8 cellular contexts compared by ENCODE assay signal in genomic region chr12:128823916-128824839, GRCh38. TPM values are rescaled to one million over a fixed set of nuclear protein-coding genes. Genes with fewer than 3 reads are reported as not detected.
A peak's percentile ranks its signal among the peaks of the same experiment; 100 is the strongest.
DNase-seq lines count a peak whose midpoint lies in the region; ATAC-seq, FAIRE-seq and TF ChIP-seq lines count a peak whose summit lies in the region.

Gene SLC15A4 (minus strand): TSS chr12:128823958. CDS start chr12:128823943, 15 bp downstream.

- peaks cover 33% of the 10 kb centered on the region for H3K4me1 Mint-ChIP-seq in activated T-helper 2 cell treated with anti-CD3 and anti-CD28 coated beads, Interferon-gamma antibody, Interleukin-2, Interleukin-4, amounts not matched to agents 10 μg/mL and 5 μg/mL and 100 μg/mL, durations not matched to agents 14 hours and 24 hours and 36 hours (ENCODE audit: low read depth)
- peaks cover 36 to 51% of the 10 kb centered on the region in 2 donors for H3K4me1 Mint-ChIP-seq in natural killer cell

- peak; percentile 95 for ATAC-seq in RWPE2 (ENCODE audit: low read depth)
- ATAC-seq in natural killer cell = peak; percentile 81 to 93 (median 87)

- no peaks in the 10 kb centered on the region for H3K27me3 Mint-ChIP-seq in activated T-helper 2 cell treated with anti-CD3 and anti-CD28 coated beads, Interferon-gamma antibody, Interleukin-2, Interleukin-4, amounts not matched to agents 10 μg/mL and 5 μg/mL and 100 μg/mL, durations not matched to agents 14 hours and 24 hours and 36 hours (ENCODE audit: low read depth)
- H3K27me3 Mint-ChIP-seq in natural killer cell (ENCODE audit: low read depth in 2 of 2) = no peaks in the 10 kb centered on the region

- H3K36me3 ChIP-seq in RWPE2 (ENCODE audit: low read depth) = peaks cover 19% of the 10 kb centered on the region

- intact Hi-C loops in activated T-helper 2 cell treated with anti-CD3 and anti-CD28 coated beads, Interferon-gamma antibody, Interleukin-2, Interleukin-4, amounts not matched to agents 10 μg/mL and 5 μg/mL and 100 μg/mL, durations not matched to agents 14 hours and 24 hours and 36 hours (cut with micrococcal nuclease) = loop anchor here (2.0 kb wide), 1 partner anchor 91 kb away; no protein-coding TSS in a partner anchor
- intact Hi-C loops in natural killer cell (cut with micrococcal nuclease) = loop anchor here (1.0 kb wide), 1 partner anchor 10 kb away; no protein-coding TSS in a partner anchor

- DNase-seq in ELR (ENCODE audit: low read depth) (peak; percentile 91), H54 (ENCODE audit: insufficient read length, low spot score) (peak; percentile 98), LoVo (ENCODE audit: low spot score) (peak; percentile 98), RWPE2 (ENCODE audit: low spot score) (peak; percentile 93), fibroblast of peridontal ligament (ENCODE audit: extremely low read depth) (peak; percentile 83), natural killer cell (peak; percentile 93)
- DNase-seq in activated T-helper 2 cell treated with anti-CD3 and anti-CD28 coated beads, Interferon-gamma antibody, Interleukin-2, Interleukin-4, amounts not matched to agents 10 μg/mL and 5 μg/mL and 100 μg/mL, durations not matched to agents 14 hours and 24 hours and 36 hours (ENCODE audit: low spot score) = peak; percentile 93
- DNase-seq in stimulated activated naive CD4-positive, alpha-beta T cell (lab: John Stamatoyannopoulos, UW) = peak; percentile 61 to 83 (median 78)

- no peaks in the 10 kb centered on the region for H3K9me3 ChIP-seq in RWPE2 (ENCODE audit: severe bottlenecking)

- peak within 1 kb of the TSS; percentile 80 for H3K27ac Mint-ChIP-seq in activated T-helper 2 cell treated with anti-CD3 and anti-CD28 coated beads, Interferon-gamma antibody, Interleukin-2, Interleukin-4, amounts not matched to agents 10 μg/mL and 5 μg/mL and 100 μg/mL, durations not matched to agents 14 hours and 24 hours and 36 hours
- peak within 1 kb of the TSS; percentile 83 to 86 for H3K27ac Mint-ChIP-seq in natural killer cell

- H3K4me1 ChIP-seq in RWPE2 (ENCODE audit: insufficient read depth, poor library complexity, severe bottlenecking) = peaks cover 8% of the 10 kb centered on the region

- peak; percentile 82 for TF ChIP-seq POLR2A in H54 (IDR thresholded peaks at IDR 0.05; ENCODE audit: low read depth, low read length)

- FAIRE-seq in H54 (lab: Jason Lieb, UNC) = no peak

- no peaks in the 10 kb centered on the region for H3K27me3 ChIP-seq in RWPE2 (ENCODE audit: insufficient read depth, poor library complexity, severe bottlenecking)

- peak within 1 kb of the TSS; percentile 86 for H3K4me3 Mint-ChIP-seq in activated T-helper 2 cell treated with anti-CD3 and anti-CD28 coated beads, Interferon-gamma antibody, Interleukin-2, Interleukin-4, amounts not matched to agents 10 μg/mL and 5 μg/mL and 100 μg/mL, durations not matched to agents 14 hours and 24 hours and 36 hours (ENCODE audit: low read depth)
- peak within 1 kb of the TSS; percentile 88 for H3K4me3 Mint-ChIP-seq in natural killer cell

- peak within 1 kb of the TSS; percentile 56 for H3K4me3 ChIP-seq in RWPE2 (ENCODE audit: severe bottlenecking)

- H3K36me3 Mint-ChIP-seq in activated T-helper 2 cell treated with anti-CD3 and anti-CD28 coated beads, Interferon-gamma antibody, Interleukin-2, Interleukin-4, amounts not matched to agents 10 μg/mL and 5 μg/mL and 100 μg/mL, durations not matched to agents 14 hours and 24 hours and 36 hours (ENCODE audit: low read depth) = peaks cover 28% of the 10 kb centered on the region
- peaks cover 6% of the 10 kb centered on the region for H3K36me3 Mint-ChIP-seq in natural killer cell

- TF ChIP-seq CTCF in RWPE2 (IDR thresholded peaks at IDR 0.05; ENCODE audit: poor library complexity, severe bottlenecking) = peak; percentile 16
- TF ChIP-seq CTCF in natural killer cell (IDR thresholded peaks at IDR 0.05) = no peak

- peaks cover 5% of the 10 kb centered on the region for H3K9me3 Mint-ChIP-seq in activated T-helper 2 cell treated with anti-CD3 and anti-CD28 coated beads, Interferon-gamma antibody, Interleukin-2, Interleukin-4, amounts not matched to agents 10 μg/mL and 5 μg/mL and 100 μg/mL, durations not matched to agents 14 hours and 24 hours and 36 hours
- H3K9me3 Mint-ChIP-seq in natural killer cell = no peaks in the 10 kb centered on the region

- H3K27ac ChIP-seq in RWPE2 (ENCODE audit: poor library complexity, severe bottlenecking) = peak within 1 kb of the TSS; percentile 56

RNA-seq across cellular contexts. Expression of gene SLC15A4, which starts in this region (rescaled TPM):
- 38.8 and 42.3 TPM in 2 replicates for total RNA-seq in activated T-helper 2 cell treated with anti-CD3 and anti-CD28 coated beads, Interferon-gamma antibody, Interleukin-2, Interleukin-4, amounts not matched to agents 10 μg/mL and 5 μg/mL and 100 μg/mL, durations not matched to agents 14 hours and 24 hours and 36 hours
- 100 to 1,000 TPM; 176 to 306 (median 250) TPM for total RNA-seq in natural killer cell

Comparison
In these comparisons a context has a peak if more than half of its experiments do, and no peak if none do; other contexts are left out.
1. Peak in every context shown above with its lines: DNase-seq, ATAC-seq, H3K4me3 ChIP-seq and H3K27ac ChIP-seq.